13 cellular contexts compared by ENCODE assay signal in the genomic region with DNA sequence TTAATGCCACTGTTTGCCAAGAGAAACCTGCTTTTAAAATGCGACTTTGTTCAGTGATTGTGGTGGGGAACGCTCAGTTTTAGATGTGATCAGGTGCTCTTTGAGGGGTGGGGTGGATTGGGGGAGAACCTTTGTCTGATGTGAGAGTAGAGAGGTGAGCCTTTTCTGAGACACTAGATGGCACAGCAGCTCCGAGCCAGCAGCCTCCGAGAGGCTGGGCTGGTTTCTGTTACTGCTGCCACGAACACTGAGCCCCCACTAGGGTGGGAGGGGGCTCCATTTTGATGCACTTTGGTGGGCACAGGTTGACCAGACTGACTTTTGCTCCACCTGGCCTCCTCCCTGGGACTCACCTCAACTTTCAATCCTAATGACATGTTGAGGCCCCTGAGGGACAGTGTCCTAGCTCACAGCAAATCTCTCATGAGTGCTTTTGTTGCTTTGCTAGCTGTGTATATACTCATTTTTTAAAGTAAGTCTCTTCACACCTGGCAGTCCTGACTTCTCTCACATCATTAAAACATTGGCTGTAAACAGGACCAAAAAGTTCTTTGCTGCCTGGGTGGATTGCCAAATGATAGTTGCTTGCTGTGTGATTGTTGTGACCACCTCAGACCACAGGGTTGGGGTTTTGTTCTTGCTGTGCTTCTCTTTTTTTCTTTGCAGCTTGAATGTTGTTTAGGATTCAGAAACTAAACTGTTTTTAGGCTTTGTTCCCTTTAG.
A peak's percentile ranks its signal among the peaks of the same experiment; 100 is the strongest.
DNase-seq lines count a peak whose midpoint lies in the region; ATAC-seq and TF ChIP-seq lines count a peak whose summit lies in the region.
"Had no signal": no experiment of that assay in that cellular context is flagged by ENCODE, and none has a peak within 500 bp of the region (broad histone marks: within the 10 kb centered on the region; RNA-seq: fewer than 3 reads in every experiment).

No MANE protein-coding gene starts in this region.

- no peak overlapping the region for H3K27ac ChIP-seq in CD4-positive, alpha-beta T cell (ENCODE audit: low read depth, low read length)
- no peak overlapping the region for H3K27ac ChIP-seq in stomach
- H3K27ac ChIP-seq: parathyroid adenoma had no signal

- POLR2A ChIA-PET in CD4-positive, alpha-beta T cell (lab: Charles Lee): no interaction called here
- POLR2A ChIA-PET in activated naive CD8-positive, alpha-beta T cell treated with anti-CD3 and anti-CD28 coated beads, Interleukin-2, amount 10 ng/mL, durations not matched to agents 7 days and 5 days (lab: Charles Lee): no interaction called here
- POLR2A ChIA-PET in activated CD4-positive, alpha-beta T cell treated with anti-CD3 and anti-CD28 coated beads, Interleukin-2, amount 10 ng/mL, durations not matched to agents 7 days and 5 days (lab: Charles Lee): no interaction called here

- no peak overlapping the region for H3K4me3 ChIP-seq in LNCaP clone FGC (ENCODE audit: low read depth, low read length)
- no peak overlapping the region for H3K4me3 ChIP-seq in stomach

- no peaks in the 10 kb centered on the region for H3K4me1 ChIP-seq in stomach
- H3K4me1 ChIP-seq: parathyroid adenoma had no signal

- no peaks in the 10 kb centered on the region for H3K36me3 Mint-ChIP-seq in CD4-positive, alpha-beta T cell (ENCODE audit: low read depth)
- no peaks in the 10 kb centered on the region for H3K36me3 Mint-ChIP-seq in activated naive CD8-positive, alpha-beta T cell treated with anti-CD3 and anti-CD28 coated beads, Interleukin-2, amount 10 ng/mL, durations not matched to agents 7 days and 5 days
- H3K36me3 Mint-ChIP-seq in activated CD4-positive, alpha-beta T cell treated with anti-CD3 and anti-CD28 coated beads, Interleukin-2, amount 10 ng/mL, durations not matched to agents 7 days and 5 days (ENCODE audit: low read depth): no peaks in the 10 kb centered on the region
- H3K36me3 Mint-ChIP-seq: memory B cell had no signal

- no peaks in the 10 kb centered on the region for H3K9me3 ChIP-seq in CD4-positive, alpha-beta T cell (ENCODE audit: control insufficient read depth, low read length)
- H3K9me3 ChIP-seq in stomach: no peaks in the 10 kb centered on the region

- TF ChIP-seq EP300 in stomach (IDR thresholded peaks at IDR 0.05): no peak

- H3K36me3 ChIP-seq in stomach: no peaks in the 10 kb centered on the region

- H3K27me3 ChIP-seq in CD4-positive, alpha-beta T cell (ENCODE audit: control insufficient read depth, insufficient read depth, low read length): peaks cover 3% of the 10 kb centered on the region
- H3K27me3 ChIP-seq in stomach: peaks cover 0 to 7% (median 0%) of the 10 kb centered on the region in 3 donors

- no peak for TF ChIP-seq POLR2A in stomach (IDR thresholded peaks at IDR 0.05)

- no peak overlapping the region for H3K27ac Mint-ChIP-seq in CD4-positive, alpha-beta T cell
- no peak overlapping the region for H3K27ac Mint-ChIP-seq in activated naive CD8-positive, alpha-beta T cell treated with anti-CD3 and anti-CD28 coated beads, Interleukin-2, amount 10 ng/mL, durations not matched to agents 7 days and 5 days
- H3K27ac Mint-ChIP-seq in activated CD4-positive, alpha-beta T cell treated with anti-CD3 and anti-CD28 coated beads, Interleukin-2, amount 10 ng/mL, durations not matched to agents 7 days and 5 days: no peak overlapping the region
- H3K27ac Mint-ChIP-seq: memory B cell had no signal

- peaks cover 5% of the 10 kb centered on the region for H3K4me1 Mint-ChIP-seq in CD4-positive, alpha-beta T cell (ENCODE audit: low read depth)
- H3K4me1 Mint-ChIP-seq in activated naive CD8-positive, alpha-beta T cell treated with anti-CD3 and anti-CD28 coated beads, Interleukin-2, amount 10 ng/mL, durations not matched to agents 7 days and 5 days: peaks cover 3% of the 10 kb centered on the region
- H3K4me1 Mint-ChIP-seq in activated CD4-positive, alpha-beta T cell treated with anti-CD3 and anti-CD28 coated beads, Interleukin-2, amount 10 ng/mL, durations not matched to agents 7 days and 5 days: no peaks in the 10 kb centered on the region
- H3K4me1 Mint-ChIP-seq: memory B cell had no signal

- no peaks in the 10 kb centered on the region for H3K9me3 Mint-ChIP-seq in CD4-positive, alpha-beta T cell
- no peaks in the 10 kb centered on the region for H3K9me3 Mint-ChIP-seq in activated naive CD8-positive, alpha-beta T cell treated with anti-CD3 and anti-CD28 coated beads, Interleukin-2, amount 10 ng/mL, durations not matched to agents 7 days and 5 days
- no peaks in the 10 kb centered on the region for H3K9me3 Mint-ChIP-seq in activated CD4-positive, alpha-beta T cell treated with anti-CD3 and anti-CD28 coated beads, Interleukin-2, amount 10 ng/mL, durations not matched to agents 7 days and 5 days
- H3K9me3 Mint-ChIP-seq: memory B cell had no signal

- DNase-seq in CD4-positive, alpha-beta T cell: no peak
- no peak for DNase-seq in LNCaP clone FGC (ENCODE audit: low read depth)
- no peak for DNase-seq in activated naive CD8-positive, alpha-beta T cell treated with anti-CD3 and anti-CD28 coated beads, Interleukin-2, amount 10 ng/mL, durations not matched to agents 7 days and 5 days
- no peak for DNase-seq in left lobe of liver (ENCODE audit: low spot score)
- no peak for DNase-seq in effector CD4-positive, alpha-beta T cell
- no peak for DNase-seq in stomach
- DNase-seq in anterior cingulate cortex (lab: John Stamatoyannopoulos, UW): no peak
- DNase-seq in activated CD4-positive, alpha-beta T cell treated with anti-CD3 and anti-CD28 coated beads, Interleukin-2, amount 10 ng/mL, durations not matched to agents 7 days and 5 days: no peak
- DNase-seq: NCI-H2029 treated with DMSO at 0.1 percent for 48 hours; NK-92 treated with Interleukin-12 subunit alpha and Interleukin-12 subunit beta, amount 100 ng/mL, for 24 hours; T1000 had no signal

- peak; percentile 34 for ATAC-seq in CD4-positive, alpha-beta T cell (ENCODE audit: poor library complexity)
- ATAC-seq in activated naive CD8-positive, alpha-beta T cell treated with anti-CD3 and anti-CD28 coated beads, Interleukin-2, amount 10 ng/mL, durations not matched to agents 7 days and 5 days (ENCODE audit: low read depth): peak; percentile 33
- ATAC-seq in left lobe of liver: peak; percentile 66

- no peak overlapping the region for H3K4me3 Mint-ChIP-seq in CD4-positive, alpha-beta T cell
- H3K4me3 Mint-ChIP-seq in activated naive CD8-positive, alpha-beta T cell treated with anti-CD3 and anti-CD28 coated beads, Interleukin-2, amount 10 ng/mL, durations not matched to agents 7 days and 5 days: no peak overlapping the region
- H3K4me3 Mint-ChIP-seq in activated CD4-positive, alpha-beta T cell treated with anti-CD3 and anti-CD28 coated beads, Interleukin-2, amount 10 ng/mL, durations not matched to agents 7 days and 5 days: no peak overlapping the region
- H3K4me3 Mint-ChIP-seq: memory B cell had no signal

- intact Hi-C loops in CD4-positive, alpha-beta T cell (cut with DNase I, micrococcal nuclease): no loop called here
- intact Hi-C loops in stomach (cut with DNase I; ENCODE audit: low total_unique reads): no loop called here

- CTCF ChIA-PET in CD4-positive, alpha-beta T cell (lab: Charles Lee): no interaction called here
- CTCF ChIA-PET in activated CD4-positive, alpha-beta T cell treated with anti-CD3 and anti-CD28 coated beads, Interleukin-2, amount 10 ng/mL, durations not matched to agents 7 days and 5 days (lab: Charles Lee): no interaction called here

- TF ChIP-seq CTCF in CD4-positive, alpha-beta T cell (IDR thresholded peaks at IDR 0.05): no peak
- TF ChIP-seq CTCF in LNCaP clone FGC (IDR thresholded peaks at IDR 0.05; ENCODE audit: control insufficient read depth, extremely low read depth, insufficient read depth) (peak; percentile 25; the same call in 1 of the 2 replicates), stomach (IDR thresholded peaks at IDR 0.05) (no peak)

- H3K27me3 Mint-ChIP-seq in CD4-positive, alpha-beta T cell: peaks cover 5% of the 10 kb centered on the region
- peaks cover 15% of the 10 kb centered on the region for H3K27me3 Mint-ChIP-seq in activated naive CD8-positive, alpha-beta T cell treated with anti-CD3 and anti-CD28 coated beads, Interleukin-2, amount 10 ng/mL, durations not matched to agents 7 days and 5 days
- peaks cover 19% of the 10 kb centered on the region for H3K27me3 Mint-ChIP-seq in activated CD4-positive, alpha-beta T cell treated with anti-CD3 and anti-CD28 coated beads, Interleukin-2, amount 10 ng/mL, durations not matched to agents 7 days and 5 days

- 74 to 79% (median 77%) methylated on average over 5 of the region's 5 CpGs for WGBS in stomach, 5 donors
